Comparison of ENCODE assay signal across 22 cellular contexts in genomic region chr4:84710520-84710919, GRCh38.
"Had no signal": no experiment of that assay in that cellular context is flagged by ENCODE, and none has a peak within 500 bp of the region (broad histone marks: within the 10 kb centered on the region; RNA-seq: fewer than 3 reads in every experiment).

No MANE protein-coding gene starts in this region.

- H3K9me3 ChIP-seq: colonic mucosa, esophagus squamous epithelium, gastroesophageal sphincter, left ventricle myocardium inferior, pancreas, stomach, thoracic aorta had no signal

- DNase-seq: colonic mucosa; effector memory CD8-positive, alpha-beta T cell; esophagus squamous epithelium; foreskin fibroblast; immature natural killer cell; kidney; left cardiac atrium; left ventricle myocardium inferior; mesenchymal stem cell; midbrain; occipital lobe; pancreas; right cardiac atrium; small intestine; stimulated activated CD4-positive, alpha-beta T cell treated with anti-CD3 and anti-CD28 coated beads, Interleukin-12 subunit alpha, Interleukin-12 subunit beta, amount 100 ng/mL, for 4 hours; stimulated activated naive CD4-positive, alpha-beta T cell; stomach; substantia nigra; trophoblast cell had no signal

- H3K36me3 ChIP-seq: colonic mucosa had no signal

- H3K4me3 ChIP-seq: colonic mucosa, esophagus squamous epithelium, gastroesophageal sphincter, left ventricle myocardium inferior, lung, pancreas, stomach, thoracic aorta had no signal

- FAIRE-seq: kidney, small intestine had no signal

- H3K4me1 ChIP-seq: colonic mucosa, esophagus squamous epithelium, gastroesophageal sphincter, left ventricle myocardium inferior, pancreas, stomach had no signal

- ATAC-seq: effector memory CD8-positive, alpha-beta T cell; gastroesophageal sphincter; left cardiac atrium; pancreas; right cardiac atrium had no signal

- H3K27ac ChIP-seq: colonic mucosa, esophagus squamous epithelium, gastroesophageal sphincter, left ventricle myocardium inferior, pancreas, stomach, thoracic aorta had no signal

- H3K27me3 ChIP-seq: colonic mucosa, esophagus squamous epithelium, gastroesophageal sphincter, pancreas, stomach had no signal
